In the genomic region with DNA sequence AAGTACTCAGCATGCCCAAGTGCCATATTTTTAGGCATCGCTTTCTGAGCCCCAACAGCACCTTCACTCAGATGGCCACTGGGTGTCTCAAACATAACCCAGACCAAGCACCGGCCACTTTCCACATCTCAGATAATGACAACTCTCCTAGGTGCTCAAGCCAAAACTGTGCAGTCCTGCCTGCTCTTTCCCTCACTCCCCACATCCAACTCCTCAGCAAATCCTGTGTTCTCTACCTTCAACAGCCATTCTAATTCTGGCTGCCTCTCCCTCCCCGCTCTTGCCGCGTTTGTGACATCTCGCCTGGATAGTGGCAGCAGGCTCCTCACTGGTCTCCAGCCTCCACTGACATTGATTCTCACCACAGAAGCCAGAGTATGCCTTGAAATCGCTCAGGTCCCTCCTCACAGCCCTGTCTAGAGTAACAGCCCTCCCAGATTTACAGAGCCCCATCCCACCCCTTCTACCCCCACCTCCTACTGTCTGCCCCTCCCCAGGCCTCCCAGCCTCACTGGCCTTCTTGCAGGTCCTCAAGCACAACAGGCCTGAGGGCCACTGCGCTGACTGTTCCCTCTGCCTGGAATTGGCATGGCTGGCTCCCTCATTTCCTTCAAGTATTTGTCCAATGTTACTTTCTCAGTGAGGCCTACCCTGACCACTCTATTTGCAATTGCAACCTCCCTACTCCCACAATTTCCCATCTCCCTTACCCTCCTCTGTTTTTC, we compare ENCODE assay signal across 2 cellular contexts.
TF ChIP-seq lines count a peak whose summit lies in the region.

No MANE protein-coding gene starts in this region.

TF ChIP-seq in GM12891, 5 proteins besides CTCF, POLR2A, EP300 and RAD21:
- no peak for TF ChIP-seq SPI1 (IDR thresholded peaks at IDR 0.05; ENCODE audit: low read depth, low read length)
- no peak for TF ChIP-seq PAX5 (IDR thresholded peaks at IDR 0.05; ENCODE audit: insufficient read depth, low read length, severe bottlenecking)
- no peak for TF ChIP-seq TAF1 (IDR thresholded peaks at IDR 0.05; ENCODE audit: low read depth, low read length)
- no peak for TF ChIP-seq POU2F2 (IDR thresholded peaks at IDR 0.05; ENCODE audit: low read depth, low read length)
- no peak for TF ChIP-seq POLR2AphosphoS5 (IDR thresholded peaks at IDR 0.05; ENCODE audit: low read depth, low read length)

TF ChIP-seq in HepG2, 621 proteins besides CTCF, POLR2A, EP300 and RAD21:
- TF ChIP-seq HNF4A (CRISPR knock-in tag; IDR thresholded peaks at IDR 0.05) (peak; percentile 18; the same call in 1 of the 2 replicates), NCOR1 (IDR thresholded peaks at IDR 0.05; ENCODE audit: borderline replicate concordance, low read length) (no peak), PCBP2 (optimal IDR thresholded peaks at IDR 0.05; ENCODE audit: low read depth, low read length, poor library complexity, severe bottlenecking) (no peak), ZNF879 (CRISPR knock-in tag; IDR thresholded peaks at IDR 0.05) (no peak), STAG1 (CRISPR knock-in tag; IDR thresholded peaks at IDR 0.05) (0 out of 2 replicates have a peak, but pooled peaks have one; percentile 12), HDAC1 (CRISPR knock-in tag; IDR thresholded peaks at IDR 0.05) (no peak), ZNF296 (CRISPR knock-in tag; conservative IDR thresholded peaks at IDR 0.05) (no peak)
